Comparison of ENCODE assay signal across 26 cellular contexts in genomic region chr1:71630073-71630472, GRCh38.
"Had no signal": no experiment of that assay in that cellular context is flagged by ENCODE, and none has a peak within 500 bp of the region (broad histone marks: within the 10 kb centered on the region; RNA-seq: fewer than 3 reads in every experiment).

No MANE protein-coding gene starts in this region.

- H3K79me2 ChIP-seq: hepatocyte had no signal

- H3K36me3 ChIP-seq: esophagus muscularis mucosa, esophagus squamous epithelium, gastrocnemius medialis, gastroesophageal sphincter, heart left ventricle, heart right ventricle had no signal

- H3K4me3 Mint-ChIP-seq: dendritic cell treated with granulocyte-macrophage colony-stimulating factor and Interleukin-4, amounts not matched to agents 40 ng/mL and 50 ng/mL, for 4 days; effector memory CD8-positive, alpha-beta T cell; endodermal cell had no signal

- H3K4me3 ChIP-seq: coronary artery, dorsolateral prefrontal cortex, esophagus muscularis mucosa, esophagus squamous epithelium, gastrocnemius medialis, gastroesophageal sphincter, heart left ventricle, heart right ventricle, hepatocyte had no signal

- H3K27me3 Mint-ChIP-seq: dendritic cell treated with granulocyte-macrophage colony-stimulating factor and Interleukin-4, amounts not matched to agents 40 ng/mL and 50 ng/mL, for 4 days; effector memory CD8-positive, alpha-beta T cell had no signal

- H3K27ac Mint-ChIP-seq: dendritic cell treated with granulocyte-macrophage colony-stimulating factor and Interleukin-4, amounts not matched to agents 40 ng/mL and 50 ng/mL, for 4 days; effector memory CD8-positive, alpha-beta T cell; endodermal cell had no signal

- H3K27ac ChIP-seq: coronary artery, dorsolateral prefrontal cortex, epithelial cell of prostate, esophagus muscularis mucosa, esophagus squamous epithelium, foreskin keratinocyte, gastrocnemius medialis, gastroesophageal sphincter, heart left ventricle, heart right ventricle, hepatocyte had no signal

- DNase-seq: cortex of kidney; dermis blood vessel endothelial cell; dorsolateral prefrontal cortex; effector CD4-positive, alpha-beta T cell; effector CD8-positive, alpha-beta T cell; effector memory CD4-positive, alpha-beta T cell; effector memory CD8-positive, alpha-beta T cell; endodermal cell; erythroblast; esophagus squamous epithelium; foreskin fibroblast; foreskin keratinocyte; foreskin melanocyte; gastrocnemius medialis; glutamatergic neuron; head of caudate nucleus; heart left ventricle; heart right ventricle; hippocampal formation had no signal

- H2AFZ ChIP-seq: hepatocyte had no signal

- H3K4me2 ChIP-seq: hepatocyte had no signal

- H3K9me3 ChIP-seq: esophagus muscularis mucosa, esophagus squamous epithelium, gastrocnemius medialis, gastroesophageal sphincter had no signal

- ATAC-seq: effector memory CD8-positive, alpha-beta T cell; esophagus mucosa; foreskin keratinocyte; gastrocnemius medialis; gastroesophageal sphincter; heart left ventricle; heart right ventricle had no signal

- H3K27me3 ChIP-seq: dorsolateral prefrontal cortex, esophagus muscularis mucosa, esophagus squamous epithelium, foreskin keratinocyte, gastrocnemius medialis, gastroesophageal sphincter, heart left ventricle, heart right ventricle, hepatocyte had no signal

- H3K4me1 ChIP-seq: esophagus muscularis mucosa, esophagus squamous epithelium, foreskin keratinocyte, gastrocnemius medialis, gastroesophageal sphincter, heart left ventricle, heart right ventricle had no signal
